21 cellular contexts compared by ENCODE assay signal in the genomic region with DNA sequence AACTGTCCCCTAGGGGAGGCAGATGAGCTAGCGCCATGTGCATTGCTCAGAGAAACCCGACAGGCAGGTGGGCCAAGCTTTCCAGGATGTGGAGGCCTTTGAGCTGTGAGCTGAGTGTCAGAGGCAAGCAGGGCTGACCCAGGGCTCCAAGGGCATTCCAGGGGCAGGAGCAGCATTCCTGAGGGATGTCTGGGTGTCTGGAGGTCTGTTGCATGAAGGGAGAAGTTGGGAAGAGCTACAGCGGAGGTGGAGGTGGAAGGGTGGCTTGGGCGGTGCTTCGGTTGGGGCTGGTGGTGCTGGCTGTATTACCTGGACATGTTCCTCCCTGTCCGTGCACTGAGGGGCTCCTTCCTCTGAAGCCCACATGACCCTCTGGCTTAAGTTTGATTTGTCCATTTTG.
"Had no signal": no experiment of that assay in that cellular context is flagged by ENCODE, and none has a peak within 500 bp of the region (broad histone marks: within the 10 kb centered on the region; RNA-seq: fewer than 3 reads in every experiment).

No MANE protein-coding gene starts in this region.

- H3K9me3 Mint-ChIP-seq: activated CD4-positive, alpha-beta T cell treated with anti-CD3 and anti-CD28 coated beads, Interleukin-2, amount 10 ng/mL, durations not matched to agents 7 days and 5 days; activated naive CD8-positive, alpha-beta T cell treated with anti-CD3 and anti-CD28 coated beads for 36 hours; brain; naive thymus-derived CD8-positive, alpha-beta T cell; stimulated activated naive CD8-positive, alpha-beta T cell treated with anti-CD3 and anti-CD28 coated beads, Interleukin-15, Interleukin-2, amounts not matched to agents 100 ng/mL and 50 ng/mL, for 24 hours had no signal

- FAIRE-seq: colon, endometrium had no signal

- H3K4me3 ChIP-seq: gastrocnemius medialis, suprapubic skin had no signal

- H3K27ac Mint-ChIP-seq: activated CD4-positive, alpha-beta T cell treated with anti-CD3 and anti-CD28 coated beads, Interleukin-2, amount 10 ng/mL, durations not matched to agents 7 days and 5 days; activated naive CD8-positive, alpha-beta T cell treated with anti-CD3 and anti-CD28 coated beads for 36 hours; stimulated activated naive CD8-positive, alpha-beta T cell treated with anti-CD3 and anti-CD28 coated beads, Interleukin-15, Interleukin-2, amounts not matched to agents 100 ng/mL and 50 ng/mL, for 24 hours had no signal

- DNase-seq: activated CD4-positive, alpha-beta T cell treated with anti-CD3 and anti-CD28 coated beads, Interleukin-2, amount 10 ng/mL, durations not matched to agents 7 days and 5 days; activated CD8-positive, alpha-beta memory T cell treated with anti-CD3 and anti-CD28 coated beads for 24 hours; activated CD8-positive, alpha-beta memory T cell treated with anti-CD3 and anti-CD28 coated beads, Interleukin-2, amount 50 U/mL, for 48 hours; activated gamma-delta T cell treated with Interleukin-2 at 50 U/mL for 16 hours; activated naive CD8-positive, alpha-beta T cell treated with anti-CD3 and anti-CD28 coated beads for 36 hours; amygdala; central memory CD4-positive, alpha-beta T cell; erythroblast; gastrocnemius medialis; kidney glomerular epithelial cell; naive thymus-derived CD8-positive, alpha-beta T cell; T-helper 1 cell; T1000; trophoblast cell had no signal

- H3K9me3 ChIP-seq: gastrocnemius medialis, neutrophil, suprapubic skin had no signal

- H3K27me3 ChIP-seq: gastrocnemius medialis, neutrophil, suprapubic skin had no signal

- H3K27me3 Mint-ChIP-seq: activated CD4-positive, alpha-beta T cell treated with anti-CD3 and anti-CD28 coated beads, Interleukin-2, amount 10 ng/mL, durations not matched to agents 7 days and 5 days; activated naive CD8-positive, alpha-beta T cell treated with anti-CD3 and anti-CD28 coated beads for 36 hours; brain; naive thymus-derived CD8-positive, alpha-beta T cell; stimulated activated naive CD8-positive, alpha-beta T cell treated with anti-CD3 and anti-CD28 coated beads, Interleukin-15, Interleukin-2, amounts not matched to agents 100 ng/mL and 50 ng/mL, for 24 hours had no signal

- H3K4me1 Mint-ChIP-seq: activated CD4-positive, alpha-beta T cell treated with anti-CD3 and anti-CD28 coated beads, Interleukin-2, amount 10 ng/mL, durations not matched to agents 7 days and 5 days; activated naive CD8-positive, alpha-beta T cell treated with anti-CD3 and anti-CD28 coated beads for 36 hours had no signal

- H3K4me3 Mint-ChIP-seq: activated CD4-positive, alpha-beta T cell treated with anti-CD3 and anti-CD28 coated beads, Interleukin-2, amount 10 ng/mL, durations not matched to agents 7 days and 5 days; activated naive CD8-positive, alpha-beta T cell treated with anti-CD3 and anti-CD28 coated beads for 36 hours; brain; naive thymus-derived CD8-positive, alpha-beta T cell; stimulated activated naive CD8-positive, alpha-beta T cell treated with anti-CD3 and anti-CD28 coated beads, Interleukin-15, Interleukin-2, amounts not matched to agents 100 ng/mL and 50 ng/mL, for 24 hours had no signal

- ATAC-seq: activated CD4-positive, CD25-positive, alpha-beta regulatory T cell treated with anti-CD3 and anti-CD28 coated beads, Interleukin-2, amount 50 U/mL, for 24 hours; gastrocnemius medialis; naive thymus-derived CD8-positive, alpha-beta T cell had no signal

- H3K27ac ChIP-seq: gastrocnemius medialis, neutrophil, suprapubic skin had no signal
